17 cellular contexts compared by ENCODE assay signal in genomic region chr5:51475628-51476027, GRCh38.
DNase-seq lines count a peak whose midpoint lies in the region; TF ChIP-seq lines count a peak whose summit lies in the region.
"Had no signal": no experiment of that assay in that cellular context is flagged by ENCODE, and none has a peak within 500 bp of the region (broad histone marks: within the 10 kb centered on the region; RNA-seq: fewer than 3 reads in every experiment).

No MANE protein-coding gene starts in this region.

- H3K9me2 ChIP-seq in PC-9 (ENCODE audit: insufficient read depth): no peaks in the 10 kb centered on the region; the same call in 1 of the 2 replicates

- H3K4me2 ChIP-seq in PC-9: no peak overlapping the region
- H3K4me2 ChIP-seq in trophoblast cell (ENCODE audit: low read length): no peak overlapping the region

- no peak overlapping the region for H3K27ac ChIP-seq in PC-9
- peak overlapping the region; percentile 42 for H3K27ac ChIP-seq in trophoblast cell (ENCODE audit: low read depth, low read length)
- H3K27ac ChIP-seq in thyroid gland: no peak overlapping the region
- H3K27ac ChIP-seq: GM23248 had no signal

- no peak overlapping the region for H3K14ac ChIP-seq in trophoblast cell (ENCODE audit: low read length)

- H3F3A ChIP-seq in PC-9 (ENCODE audit: insufficient read depth, low read depth): no peaks in the 10 kb centered on the region

- no peak overlapping the region for H3K4ac ChIP-seq in trophoblast cell (ENCODE audit: low read depth, low read length)

- peak overlapping the region; percentile 57 for H4K91ac ChIP-seq in trophoblast cell (ENCODE audit: low read depth, low read length)

- H4K12ac ChIP-seq in trophoblast cell (ENCODE audit: low read depth, low read length): no peak overlapping the region

- H3K4me1 ChIP-seq in PC-9 (replicated peaks; ENCODE audit: insufficient read depth) (no peaks in the 10 kb centered on the region), trophoblast cell (ENCODE audit: control insufficient read depth in 1 of 2, insufficient read depth in 2 of 2, low read length in 2 of 2) (peaks cover 0 to 4% of the 10 kb centered on the region in 2 experiments), thyroid gland (no peaks in the 10 kb centered on the region)

- H3K23ac ChIP-seq in trophoblast cell (ENCODE audit: low read length): no peak overlapping the region

- H3K9me3 ChIP-seq in PC-9 (ENCODE audit: insufficient read depth, low read depth) (no peaks in the 10 kb centered on the region), trophoblast cell (ENCODE audit: insufficient read depth, low read depth, low read length) (no peaks in the 10 kb centered on the region), thyroid gland (no peaks in the 10 kb centered on the region)

- no peak overlapping the region for H2AK5ac ChIP-seq in trophoblast cell (ENCODE audit: low read length)

- intact Hi-C loops in PC-9 (cut with micrococcal nuclease; ENCODE audit: unreplicated experiment): no loop called here
- intact Hi-C loops in thyroid gland (cut with DNase I): no loop called here

- no peak overlapping the region for H2BK5ac ChIP-seq in trophoblast cell (ENCODE audit: low read depth, low read length, poor library complexity)

- TF ChIP-seq CTCF in PC-9 (conservative IDR thresholded peaks at IDR 0.05): no peak
- TF ChIP-seq CTCF in thyroid gland (IDR thresholded peaks at IDR 0.05): no peak

- H3K79me2 ChIP-seq in PC-9 (ENCODE audit: low read depth) (no peaks in the 10 kb centered on the region), trophoblast cell (ENCODE audit: control insufficient read depth, insufficient read depth, low read length, poor library complexity) (no peaks in the 10 kb centered on the region)

- DNase-seq in DMS114 treated with DMSO at 0.1 percent for 48 hours (lab: John Stamatoyannopoulos, UW; ENCODE audit: unreplicated experiment) (peak; percentile 24), PC-9 (no peak), islet precursor cell (peak; percentile 79), trophoblast cell (no peak), DMS153 (lab: John Stamatoyannopoulos, UW) (no peak), thyroid gland (no peak)
- DNase-seq in activated CD4-positive, alpha-beta T cell treated with anti-CD3 and anti-CD28 coated beads, Interleukin-2, amount 50 U/mL, for 48 hours: no peak
- DNase-seq: C1 segment of cervical spinal cord; Calu3; CD4-positive, alpha-beta memory T cell; COR-L47; DMS79; EL; GDM1; GM23248; H9 had no signal

- no peaks in the 10 kb centered on the region for H4K20me1 ChIP-seq in PC-9 (ENCODE audit: insufficient read depth)

- peak overlapping the region; percentile 35 for H4K8ac ChIP-seq in trophoblast cell (ENCODE audit: low read depth, low read length)

- peaks cover 2% of the 10 kb centered on the region for H3K79me1 ChIP-seq in trophoblast cell (ENCODE audit: low read length)

- no peak overlapping the region for H3K18ac ChIP-seq in trophoblast cell (ENCODE audit: low read length)

- CTCF ChIA-PET in PC-9 (lab: Charles Lee): no interaction called here

- no peaks in the 10 kb centered on the region for H3K27me3 ChIP-seq in PC-9 (ENCODE audit: insufficient read depth, low read depth)
- no peaks in the 10 kb centered on the region for H3K27me3 ChIP-seq in trophoblast cell (ENCODE audit: insufficient read depth, low read length)
- no peaks in the 10 kb centered on the region for H3K27me3 ChIP-seq in thyroid gland

- H3K4me3 ChIP-seq in PC-9 (no peak overlapping the region), trophoblast cell (ENCODE audit: low read depth, low read length) (no peak overlapping the region), thyroid gland (replicated peaks in 1 of 3) (no peak overlapping the region)
- H3K4me3 ChIP-seq: GM12878, GM23248 had no signal

- H2BK120ac ChIP-seq in trophoblast cell (ENCODE audit: insufficient read depth, low read length, poor library complexity): no peak overlapping the region

- H3K36me3 ChIP-seq in PC-9 (ENCODE audit: low read depth) (no peaks in the 10 kb centered on the region), trophoblast cell (ENCODE audit: control insufficient read depth in 1 of 2, insufficient read depth in 2 of 2, low read length in 2 of 2) (no peaks in the 10 kb centered on the region), thyroid gland (no peaks in the 10 kb centered on the region)

- H2AFZ ChIP-seq in PC-9: peak overlapping the region; percentile 22; the same call in 1 of the 2 replicates
- peak overlapping the region; percentile 17 for H2AFZ ChIP-seq in trophoblast cell (ENCODE audit: insufficient read depth, low read length, poor library complexity)
- H2AFZ ChIP-seq: GM23248 had no signal

- no CpG with 5 or more reads among the region's 5 CpGs for WGBS in trophoblast cell (ENCODE audit: extremely low coverage, insufficient coverage, insufficient read length)
- WGBS in thyroid gland, 2 donors: 50 to 59% methylated on average over 5 of the region's 5 CpGs

- H3K9ac ChIP-seq in trophoblast cell (ENCODE audit: low read length): no peak overlapping the region
- H3K9ac ChIP-seq: GM23248 had no signal

- POLR2A ChIA-PET in PC-9 (lab: Charles Lee; ENCODE audit: unreplicated experiment): no interaction called here

- BruUV-seq in PC-9 (replicated peaks; lab: Mats Ljungman, UMichigan): no TSS peak

- no peak for TF ChIP-seq POLR2A in thyroid gland (IDR thresholded peaks at IDR 0.05)

- H2BK12ac ChIP-seq in trophoblast cell (ENCODE audit: low read length): peak overlapping the region; percentile 15

Comparison
In these comparisons a context has a peak if more than half of its experiments do, and no peak if none do; other contexts are left out.
1. DNase-seq: peak in DMS114 treated with DMSO at 0.1 percent for 48 hours (single experiment) and islet precursor cell (single experiment); none in PC-9 (0 of 2), trophoblast cell (0 of 2), DMS153 (single experiment), thyroid gland (0 of 2) and activated CD4-positive, alpha-beta T cell treated with anti-CD3 and anti-CD28 coated beads, Interleukin-2, amount 50 U/mL, for 48 hours (0 of 2).